9 cellular contexts compared by ENCODE assay signal in the genomic region with DNA sequence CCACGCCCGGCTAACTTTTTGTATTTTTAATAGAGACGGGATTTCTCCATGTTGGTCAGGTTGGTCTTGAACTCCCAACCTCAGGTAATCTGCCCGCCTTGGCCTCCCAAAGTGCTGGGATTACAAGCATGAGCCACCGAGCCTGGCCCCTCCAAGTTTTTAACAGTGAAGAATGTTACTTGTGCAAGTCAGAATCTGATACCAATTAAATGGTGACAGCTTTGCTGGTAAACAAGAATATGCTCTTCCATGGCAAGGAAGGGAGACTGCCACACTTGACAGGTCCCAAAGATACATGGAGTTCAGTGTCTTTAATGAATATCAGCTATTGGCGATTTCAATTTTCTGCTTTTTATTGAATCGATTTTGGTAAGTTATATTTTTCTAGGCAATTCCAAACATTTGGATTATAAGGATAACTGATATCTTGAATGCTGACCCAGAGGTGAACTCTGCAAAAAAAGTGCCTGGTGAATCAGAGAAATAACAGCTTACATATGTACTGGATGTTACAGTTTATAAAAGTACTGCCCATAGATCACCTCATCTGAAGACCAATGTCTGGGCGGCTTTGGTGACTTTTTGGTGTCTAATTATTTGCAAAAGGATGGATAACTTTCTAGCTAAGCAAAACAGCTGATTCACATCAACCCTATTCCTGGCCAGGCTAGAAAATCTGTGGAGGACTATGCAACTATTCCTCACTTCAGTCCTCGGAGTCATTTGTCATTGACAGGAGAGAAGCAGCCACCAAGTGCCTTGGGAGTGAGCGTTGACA. TPM values are rescaled to one million over a fixed set of nuclear protein-coding genes. Genes with fewer than 3 reads are reported as not detected.
A peak's percentile ranks its signal among the peaks of the same experiment; 100 is the strongest.
DNase-seq lines count a peak whose midpoint lies in the region; ATAC-seq and TF ChIP-seq lines count a peak whose summit lies in the region.
"Had no signal": no experiment of that assay in that cellular context is flagged by ENCODE, and none has a peak within 500 bp of the region (broad histone marks: within the 10 kb centered on the region; RNA-seq: fewer than 3 reads in every experiment).

No MANE protein-coding gene starts in this region.

- H3K9me3 ChIP-seq in DND-41 (ENCODE audit: insufficient read depth, low read length, severe bottlenecking) = no peaks in the 10 kb centered on the region
- H3K9me3 ChIP-seq in Peyer's patch = no peaks in the 10 kb centered on the region
- no peaks in the 10 kb centered on the region for H3K9me3 ChIP-seq in parathyroid adenoma (ENCODE audit: control insufficient read depth, low read length)
- H3K9me3 ChIP-seq in mucosa of descending colon = no peaks in the 10 kb centered on the region

- no peaks in the 10 kb centered on the region for H3K27me3 ChIP-seq in DND-41 (ENCODE audit: insufficient read depth, low read length, poor library complexity)
- no peaks in the 10 kb centered on the region for H3K27me3 ChIP-seq in Peyer's patch
- no peaks in the 10 kb centered on the region for H3K27me3 ChIP-seq in parathyroid adenoma (ENCODE audit: control insufficient read depth, insufficient read depth, low read length)

- H3K9ac ChIP-seq in DND-41 (ENCODE audit: low read depth, low read length) (peak overlapping the region; percentile 83), parathyroid adenoma (peak overlapping the region; percentile 19)

- TF ChIP-seq CTCF in DND-41 (IDR thresholded peaks at IDR 0.05; ENCODE audit: borderline replicate concordance, extremely low read depth, low read length, poor library complexity, severe bottlenecking) (no peak), Peyer's patch (IDR thresholded peaks at IDR 0.05) (no peak), epithelial cell of esophagus (IDR thresholded peaks at IDR 0.05; ENCODE audit: insufficient read depth, low read depth, low read length, missing control alignments) (no peak), parathyroid adenoma (IDR thresholded peaks at IDR 0.05) (no peak), mucosa of descending colon (IDR thresholded peaks at IDR 0.05) (no peak)

- peak overlapping the region; percentile 79 for H3K27ac ChIP-seq in DND-41 (ENCODE audit: low read length)
- peak overlapping the region; percentile 84 to 94 (median 89) for H3K27ac ChIP-seq in Peyer's patch
- H3K27ac ChIP-seq in parathyroid adenoma = peak overlapping the region; percentile 67

- peaks cover 40% of the 10 kb centered on the region for H3K4me1 ChIP-seq in DND-41 (ENCODE audit: insufficient read depth, low read length)
- H3K4me1 ChIP-seq in Peyer's patch = peaks cover 0 to 15% (median 7%) of the 10 kb centered on the region in 4 donors
- peaks cover 2% of the 10 kb centered on the region for H3K4me1 ChIP-seq in parathyroid adenoma
- peaks cover 10% of the 10 kb centered on the region for H3K4me1 ChIP-seq in mucosa of descending colon (ENCODE audit: low read depth)

- peak overlapping the region; percentile 61 to 73; a peak in 3 of 4 replicates for H3K4me3 ChIP-seq in DND-41 (ENCODE audit: low read depth in 1 of 2, low read length in 2 of 2)
- peak overlapping the region; percentile 63 to 85 (median 81) for H3K4me3 ChIP-seq in Peyer's patch
- H3K4me3 ChIP-seq in epithelial cell of esophagus (ENCODE audit: low read length) = peak overlapping the region; percentile 57
- H3K4me3 ChIP-seq in parathyroid adenoma (ENCODE audit: low read depth, low read length) = peak overlapping the region; percentile 63
- H3K4me3 ChIP-seq in mucosa of descending colon = no peak overlapping the region

- TF ChIP-seq POLR2A in Peyer's patch (IDR thresholded peaks at IDR 0.05) = no peak

- H3K36me3 ChIP-seq in DND-41 (ENCODE audit: insufficient read depth, low read length) = peaks cover 3% of the 10 kb centered on the region; the same call in 1 of the 2 replicates
- H3K36me3 ChIP-seq in Peyer's patch = no peaks in the 10 kb centered on the region
- H3K36me3 ChIP-seq in parathyroid adenoma (ENCODE audit: control insufficient read depth, insufficient read depth, low read length) = no peaks in the 10 kb centered on the region
- H3K36me3 ChIP-seq in mucosa of descending colon (ENCODE audit: low read depth) = no peaks in the 10 kb centered on the region

- H3K79me2 ChIP-seq in DND-41 (ENCODE audit: insufficient read depth, low read length) = peaks cover 47% of the 10 kb centered on the region
- H3K79me2 ChIP-seq in parathyroid adenoma = peaks cover 8% of the 10 kb centered on the region

- H3K4me2 ChIP-seq in DND-41 (ENCODE audit: insufficient read depth, low read length) (peak overlapping the region; percentile 90), parathyroid adenoma (ENCODE audit: low read length) (peak overlapping the region; percentile 85)

- intact Hi-C loops in mucosa of descending colon (cut with DNase I, micrococcal nuclease) = no loop called here

- H4K20me1 ChIP-seq in DND-41 (ENCODE audit: insufficient read depth, low read length) = peaks cover 6% of the 10 kb centered on the region; the same call in 1 of the 2 replicates

- no peak for ATAC-seq in DND-41 (ENCODE audit: insufficient read depth, low read depth)
- ATAC-seq in GM18909 (IDR thresholded peaks at IDR 0.05; ENCODE audit: poor library complexity, unreplicated experiment) = no peak
- no peak for ATAC-seq in mucosa of descending colon

- H2AFZ ChIP-seq in DND-41 (ENCODE audit: low read depth, low read length) (peak overlapping the region; percentile 84), parathyroid adenoma (peak overlapping the region; percentile 72)

- DNase-seq in DND-41 = no peak
- DNase-seq in Peyer's patch = no peak
- DNase-seq in epithelial cell of esophagus (ENCODE audit: low read depth) = no peak
- DNase-seq in NCI-H524 (lab: John Stamatoyannopoulos, UW) = no peak
- DNase-seq in mucosa of descending colon = no peak
- no peak for DNase-seq in hepatic stellate cell (ENCODE audit: low spot score)

RNA-seq across cellular contexts. Expression of gene PARP16, which starts 1.2 kb away (rescaled TPM):
- total RNA-seq in Peyer's patch = 10 to 100 TPM in 1 of 4 donors, 1 to 10 TPM in 3; 7.0 to 23.1 (median 8.1) TPM
- 10 to 100 TPM in 2 of 3 donors, 1 to 10 TPM in 1; 9.6 to 12.4 (median 12.1) TPM for total RNA-seq in mucosa of descending colon

RNA-seq across cellular contexts. Expression of gene RNU5A-1, which starts 10.4 kb away (rescaled TPM):
- not detected for total RNA-seq in Peyer's patch
- not detected for total RNA-seq in mucosa of descending colon
- total RNA-seq: dermis microvascular lymphatic vessel endothelial cell had no signal

RNA-seq across cellular contexts. Expression of gene RNU5B-1, which starts 19.0 kb away (rescaled TPM):
- total RNA-seq in Peyer's patch (not detected), mucosa of descending colon (10 to 100 TPM in 2 of 3 donors, not detected in 1; 15.9 to 32.0 TPM)
- total RNA-seq: dermis microvascular lymphatic vessel endothelial cell had no signal
